In genomic region chr3:63343674-63344073, GRCh38 we compare ENCODE assay signal across 8 cellular contexts.
A peak's percentile ranks its signal among the peaks of the same experiment; 100 is the strongest.
DNase-seq lines count a peak whose midpoint lies in the region; ATAC-seq and TF ChIP-seq lines count a peak whose summit lies in the region.

No MANE protein-coding gene starts in this region.

- intact Hi-C loops in CD4-positive, alpha-beta T cell (cut with DNase I, micrococcal nuclease), result no loop called here
- intact Hi-C loops in activated CD8-positive, alpha-beta T cell treated with anti-CD3 and anti-CD28 coated beads for 36 hours (cut with micrococcal nuclease), result no loop called here
- intact Hi-C loops in posterior cingulate gyrus (cut with DNase I), result no loop called here

- peaks cover 2% of the 10 kb centered on the region for H3K9me3 Mint-ChIP-seq in CD4-positive, alpha-beta T cell
- H3K9me3 Mint-ChIP-seq in activated CD8-positive, alpha-beta T cell treated with anti-CD3 and anti-CD28 coated beads for 36 hours, result peaks cover 1% of the 10 kb centered on the region

- peak; percentile 24 for ATAC-seq in CD4-positive, alpha-beta T cell (ENCODE audit: poor library complexity)
- peak; percentile 50 for ATAC-seq in HG02885 (IDR thresholded peaks at IDR 0.05; ENCODE audit: poor library complexity, unreplicated experiment)
- ATAC-seq in activated CD8-positive, alpha-beta T cell treated with anti-CD3 and anti-CD28 coated beads for 36 hours, result peak; percentile 78

- in situ Hi-C loops in GM13977 (cut with MboI; ENCODE audit: low pct_unique_long_range_greater_than_20kb, low sequenced_read_pairs, unreplicated experiment), result no loop called here

- H3K4me3 Mint-ChIP-seq in CD4-positive, alpha-beta T cell, result no peak overlapping the region
- no peak overlapping the region for H3K4me3 Mint-ChIP-seq in activated CD8-positive, alpha-beta T cell treated with anti-CD3 and anti-CD28 coated beads for 36 hours

- peak in 3 of 10 experiments; percentile 0 to 14 (median 0) for DNase-seq in CD4-positive, alpha-beta T cell
- DNase-seq in NCI-H345 treated with DMSO at 0.1 percent for 48 hours (lab: John Stamatoyannopoulos, UW; ENCODE audit: unreplicated experiment) (peak; percentile 90), foreskin melanocyte (peak; percentile 78), posterior cingulate gyrus (peak; percentile 20 to 93 (median 55)), GM13977 (ENCODE audit: low spot score) (no peak)
- DNase-seq in activated CD8-positive, alpha-beta T cell treated with anti-CD3 and anti-CD28 coated beads for 36 hours, result peak; percentile 70
- no peak for DNase-seq in effector CD8-positive, alpha-beta T cell (lab: John Stamatoyannopoulos, UW)

- H3K27me3 Mint-ChIP-seq in CD4-positive, alpha-beta T cell, result peaks cover 19% of the 10 kb centered on the region
- peaks cover 6% of the 10 kb centered on the region for H3K27me3 Mint-ChIP-seq in activated CD8-positive, alpha-beta T cell treated with anti-CD3 and anti-CD28 coated beads for 36 hours

- H3K9me3 ChIP-seq in CD4-positive, alpha-beta T cell (ENCODE audit: control insufficient read depth, low read length), result no peaks in the 10 kb centered on the region

- CTCF ChIA-PET in CD4-positive, alpha-beta T cell (lab: Charles Lee), result interaction anchor here (1.2 kb wide), 1 partner anchor 8 kb away, joined by 3 read pairs; no protein-coding TSS in a partner anchor
- CTCF ChIA-PET in activated CD8-positive, alpha-beta T cell treated with anti-CD3 and anti-CD28 coated beads for 36 hours (lab: Charles Lee), result interaction anchor here (1.0 kb wide), 1 partner anchor 475 kb away, joined by 3 read pairs; the partner anchor contains the start of gene C3orf49

- TF ChIP-seq CTCF in CD4-positive, alpha-beta T cell (IDR thresholded peaks at IDR 0.05), result no peak
- no peak for TF ChIP-seq CTCF in activated CD8-positive, alpha-beta T cell treated with anti-CD3 and anti-CD28 coated beads for 36 hours (IDR thresholded peaks at IDR 0.05)
- no peak for TF ChIP-seq CTCF in GM13977 (IDR thresholded peaks at IDR 0.05; ENCODE audit: extremely low read depth, insufficient read depth, missing control alignments)

- H3K27ac Mint-ChIP-seq in CD4-positive, alpha-beta T cell, result no peak overlapping the region
- H3K27ac Mint-ChIP-seq in activated CD8-positive, alpha-beta T cell treated with anti-CD3 and anti-CD28 coated beads for 36 hours, result no peak overlapping the region

- H3K27ac ChIP-seq in CD4-positive, alpha-beta T cell (ENCODE audit: low read depth, low read length), result no peak overlapping the region

- no peaks in the 10 kb centered on the region for H3K36me3 Mint-ChIP-seq in CD4-positive, alpha-beta T cell (ENCODE audit: low read depth)
- H3K36me3 Mint-ChIP-seq in activated CD8-positive, alpha-beta T cell treated with anti-CD3 and anti-CD28 coated beads for 36 hours (ENCODE audit: low read depth), result no peaks in the 10 kb centered on the region

- H3K27me3 ChIP-seq in CD4-positive, alpha-beta T cell (ENCODE audit: control insufficient read depth, insufficient read depth, low read length), result no peaks in the 10 kb centered on the region

- no peaks in the 10 kb centered on the region for H3K4me1 Mint-ChIP-seq in CD4-positive, alpha-beta T cell (ENCODE audit: low read depth)
- H3K4me1 Mint-ChIP-seq in activated CD8-positive, alpha-beta T cell treated with anti-CD3 and anti-CD28 coated beads for 36 hours (ENCODE audit: low read depth), result peaks cover 6% of the 10 kb centered on the region

- POLR2A ChIA-PET in CD4-positive, alpha-beta T cell (lab: Charles Lee), result no interaction called here
- POLR2A ChIA-PET in activated CD8-positive, alpha-beta T cell treated with anti-CD3 and anti-CD28 coated beads for 36 hours (lab: Charles Lee), result no interaction called here

Comparison
In these comparisons a context has a peak if more than half of its experiments do, and no peak if none do; other contexts are left out.
1. ATAC-seq: peak in every context shown above with its lines; median percentile 78 in activated CD8-positive, alpha-beta T cell treated with anti-CD3 and anti-CD28 coated beads for 36 hours; 50 in HG02885; 24 in CD4-positive, alpha-beta T cell.
2. DNase-seq: peak in NCI-H345 treated with DMSO at 0.1 percent for 48 hours (single experiment), activated CD8-positive, alpha-beta T cell treated with anti-CD3 and anti-CD28 coated beads for 36 hours (single experiment), foreskin melanocyte (single experiment) and posterior cingulate gyrus (10 of 10); none in GM13977 (single experiment) and effector CD8-positive, alpha-beta T cell (single experiment).